10 cellular contexts compared by ENCODE assay signal in genomic region chr16:72995151-72995881, GRCh38. TPM values are rescaled to one million over a fixed set of nuclear protein-coding genes. Genes with fewer than 3 reads are reported as not detected.
DNase-seq lines count a peak whose midpoint lies in the region; ATAC-seq and TF ChIP-seq lines count a peak whose summit lies in the region.
"Had no signal": no experiment of that assay in that cellular context is flagged by ENCODE, and none has a peak within 500 bp of the region (broad histone marks: within the 10 kb centered on the region; RNA-seq: fewer than 3 reads in every experiment).

No MANE protein-coding gene starts in this region.

- WGBS in adrenal gland, 4 donors = 83 to 86% (median 84%) methylated on average over 18 of the region's 18 CpGs

- peaks cover 4% of the 10 kb centered on the region for H3K27me3 Mint-ChIP-seq in HFFc6 (ENCODE audit: insufficient read depth)
- H3K27me3 Mint-ChIP-seq in nephron (ENCODE audit: low read depth) = peaks cover 7% of the 10 kb centered on the region

- no peaks in the 10 kb centered on the region for H3K27me3 ChIP-seq in DOHH2 (ENCODE audit: control insufficient read depth, low read length)
- H3K27me3 ChIP-seq in adrenal gland = no peaks in the 10 kb centered on the region

- H4K20me1 ChIP-seq in DOHH2 (ENCODE audit: control insufficient read depth, insufficient read depth, low read depth, low read length) = peaks cover 4% of the 10 kb centered on the region; the same call in 1 of the 2 replicates

- no peaks in the 10 kb centered on the region for H3K36me3 ChIP-seq in DOHH2 (ENCODE audit: control insufficient read depth, low read length)
- H3K36me3 ChIP-seq in adrenal gland (replicated peaks in 1 of 2) = no peaks in the 10 kb centered on the region

- no peak for TF ChIP-seq POLR2A in adrenal gland (IDR thresholded peaks at IDR 0.05)

- no peak for ATAC-seq in HG03139 (IDR thresholded peaks at IDR 0.05; ENCODE audit: unreplicated experiment)

- peaks cover 63% of the 10 kb centered on the region for H3K4me1 Mint-ChIP-seq in HFFc6 (ENCODE audit: low read depth)
- H3K4me1 Mint-ChIP-seq in nephron = peaks cover 56% of the 10 kb centered on the region

- no peaks in the 10 kb centered on the region for H3F3A ChIP-seq in DOHH2 (ENCODE audit: control insufficient read depth, insufficient read depth)

- H3K9me2 ChIP-seq in DOHH2 (replicated peaks; ENCODE audit: control insufficient read depth, low read length) = no peaks in the 10 kb centered on the region

- no peaks in the 10 kb centered on the region for H3K79me2 ChIP-seq in DOHH2 (ENCODE audit: control insufficient read depth, low read length)

- no peak overlapping the region for H3K4me3 ChIP-seq in DOHH2 (ENCODE audit: low read length)
- H3K4me3 ChIP-seq in adrenal gland = no peak overlapping the region

- intact Hi-C loops in adrenal gland (cut with DNase I) = no loop called here

- H3K9me3 Mint-ChIP-seq in HFFc6 (peaks cover under 1% of the 10 kb centered on the region; the same call in 1 of the 2 replicates), nephron (no peaks in the 10 kb centered on the region)

- no peak overlapping the region for H3K27ac Mint-ChIP-seq in HFFc6
- peak overlapping the region in 2 of 3 experiments; percentile 18 to 41 for H3K27ac Mint-ChIP-seq in nephron

- TF ChIP-seq CTCF in DOHH2 (IDR thresholded peaks at IDR 0.05; ENCODE audit: low read depth, low read length, poor library complexity, severe bottlenecking) = peak; percentile 56
- TF ChIP-seq CTCF in HFFc6 (IDR thresholded peaks at IDR 0.05) = peak; percentile 74
- TF ChIP-seq CTCF in adrenal gland (IDR thresholded peaks at IDR 0.05) = peak in 4 of 6 experiments; percentile 19 to 37 (median 24)
- TF ChIP-seq CTCF in nephron (IDR thresholded peaks at IDR 0.05; ENCODE audit: unreplicated experiment in 3 of 3) = peak; percentile 31 to 50 (median 42)

- DNase-seq in HFFc6 (no peak), adrenal gland (no peak), caudate nucleus (lab: John Stamatoyannopoulos, UW) (no peak)
- no peak for DNase-seq in activated naive CD4-positive, alpha-beta T cell treated with anti-CD3 and anti-CD28 coated beads, Interleukin-2, amount 50 U/mL, for 16 hours
- DNase-seq: activated T-cell treated with anti-CD3 and anti-CD28 coated beads, Interleukin-2, amount 50 U/mL, for 1 hour; NCI-H1092; stimulated activated CD4-positive, alpha-beta T cell treated with anti-CD3 and anti-CD28 coated beads, Interleukin-4, amount 100 ng/mL, for 24 hours had no signal

- H3K27ac ChIP-seq in DOHH2 (ENCODE audit: low read depth, low read length) (no peak overlapping the region), adrenal gland (no peak overlapping the region), caudate nucleus (ENCODE audit: low read depth, low read length) (no peak overlapping the region)

- H3K4me1 ChIP-seq in DOHH2 (ENCODE audit: control insufficient read depth, low read length) (no peaks in the 10 kb centered on the region), adrenal gland (replicated peaks in 1 of 2) (peaks cover 8 to 29% of the 10 kb centered on the region in 2 donors)

- peaks cover 17% of the 10 kb centered on the region for H3K36me3 Mint-ChIP-seq in HFFc6 (ENCODE audit: low read depth)
- peaks cover under 1% of the 10 kb centered on the region for H3K36me3 Mint-ChIP-seq in nephron (ENCODE audit: low read depth)

- H3K9me3 ChIP-seq in DOHH2 (ENCODE audit: control insufficient read depth, insufficient read depth, low read length) (no peaks in the 10 kb centered on the region), adrenal gland (replicated peaks in 1 of 3) (no peaks in the 10 kb centered on the region)

- H3K4me2 ChIP-seq in DOHH2 (ENCODE audit: low read length) = no peak overlapping the region

- no peak overlapping the region for H3K4me3 Mint-ChIP-seq in HFFc6
- H3K4me3 Mint-ChIP-seq in nephron = no peak overlapping the region

RNA-seq across cellular contexts. Expression of gene ZFHX3, which starts 52.6 kb away (rescaled TPM):
- total RNA-seq in HFFc6 (2021; fragmentation: NEBNext Ultra II Directional; extraction: Animal tissue kit (Norgen Biotek cat#: 25700)) = 10 to 100 TPM; 14.5 to 25.8 (median 15.8) TPM
- 10 to 100 TPM; 16.8 to 31.6 (median 21.7) TPM for total RNA-seq in adrenal gland
- 10 to 100 TPM in 1 of 3 donors, 1 to 10 TPM in 2; 2.4 to 11.2 (median 9.4) TPM for polyA plus RNA-seq in adrenal gland
